In the genomic region with DNA sequence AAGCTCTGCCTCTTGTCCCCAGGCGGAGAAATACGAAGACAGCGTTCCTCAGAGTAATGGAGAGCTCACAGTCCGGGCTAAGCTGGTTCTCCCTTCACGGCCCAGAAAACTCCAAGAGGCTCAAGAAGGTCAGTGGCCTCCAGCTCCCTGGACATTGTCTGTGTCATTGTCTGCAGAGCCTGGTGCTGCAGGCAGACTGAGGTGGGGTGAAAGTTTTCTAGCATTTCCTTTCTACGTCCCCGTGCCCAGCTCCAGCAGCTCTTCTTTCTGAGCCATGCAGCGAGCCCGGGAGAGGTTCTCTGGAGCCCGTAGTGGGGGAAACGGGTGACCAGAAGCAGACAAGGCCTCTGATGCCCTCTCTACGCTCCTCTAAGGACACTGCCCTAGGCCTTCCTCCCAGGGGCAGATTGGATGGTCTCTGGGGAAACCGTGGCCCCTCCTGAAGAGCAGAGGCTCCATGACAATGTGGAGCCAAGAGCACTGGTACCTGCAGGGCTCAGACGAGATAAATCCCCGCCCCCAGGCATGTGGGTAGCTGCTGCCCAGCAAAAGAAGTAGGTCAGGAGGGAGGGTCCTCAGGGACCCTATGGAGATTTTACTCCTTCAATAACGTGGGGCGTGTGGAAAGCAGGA, we compare ENCODE assay signal across 22 cellular contexts. TPM values are rescaled to one million over a fixed set of nuclear protein-coding genes. Genes with fewer than 3 reads are reported as not detected.
A peak's percentile ranks its signal among the peaks of the same experiment; 100 is the strongest.
DNase-seq lines count a peak whose midpoint lies in the region; ATAC-seq and TF ChIP-seq lines count a peak whose summit lies in the region.
"Had no signal": no experiment of that assay in that cellular context is flagged by ENCODE, and none has a peak within 500 bp of the region (broad histone marks: within the 10 kb centered on the region; RNA-seq: fewer than 3 reads in every experiment).

No MANE protein-coding gene starts in this region.

- H3K27ac Mint-ChIP-seq in WTC11, result no peak overlapping the region
- H3K27ac Mint-ChIP-seq in naive B cell, result peak overlapping the region in 2 of 6 donors; percentile 50 to 66
- H3K27ac Mint-ChIP-seq: CD8-positive, alpha-beta T cell had no signal

- H3K27me3 Mint-ChIP-seq in WTC11 (ENCODE audit: low read depth), result no peaks in the 10 kb centered on the region
- H3K27me3 Mint-ChIP-seq in naive B cell, result no peaks in the 10 kb centered on the region
- H3K27me3 Mint-ChIP-seq: activated naive CD8-positive, alpha-beta T cell treated with anti-CD3 and anti-CD28 coated beads for 36 hours; brain; memory B cell; naive thymus-derived CD4-positive, alpha-beta T cell; T-cell had no signal

- peaks cover 17% of the 10 kb centered on the region for H3K4me1 ChIP-seq in left ventricle myocardium inferior
- H3K4me1 ChIP-seq: vagina had no signal

- H3K9me3 Mint-ChIP-seq in WTC11, result no peaks in the 10 kb centered on the region
- H3K9me3 Mint-ChIP-seq in naive B cell, result no peaks in the 10 kb centered on the region
- H3K9me3 Mint-ChIP-seq: activated naive CD8-positive, alpha-beta T cell treated with anti-CD3 and anti-CD28 coated beads for 36 hours; brain; CD8-positive, alpha-beta T cell; naive thymus-derived CD4-positive, alpha-beta T cell; T-cell had no signal

- H3K9me3 ChIP-seq in left ventricle myocardium inferior (replicated peaks), result no peaks in the 10 kb centered on the region
- H3K9me3 ChIP-seq: vagina had no signal

- H3K4me3 Mint-ChIP-seq in WTC11, result no peak overlapping the region
- H3K4me3 Mint-ChIP-seq in naive B cell, result no peak overlapping the region
- H3K4me3 Mint-ChIP-seq: activated naive CD8-positive, alpha-beta T cell treated with anti-CD3 and anti-CD28 coated beads for 36 hours; brain; CD8-positive, alpha-beta T cell; memory B cell; naive thymus-derived CD4-positive, alpha-beta T cell; T-cell had no signal

- H3K27me3 ChIP-seq in left ventricle myocardium inferior (ENCODE audit: low read depth), result no peaks in the 10 kb centered on the region
- H3K27me3 ChIP-seq: vagina had no signal

- peaks cover 39% of the 10 kb centered on the region for H3K4me1 Mint-ChIP-seq in WTC11
- H3K4me1 Mint-ChIP-seq in naive B cell, result peaks cover 6 to 15% (median 14%) of the 10 kb centered on the region in 3 donors
- H3K4me1 Mint-ChIP-seq: activated naive CD8-positive, alpha-beta T cell treated with anti-CD3 and anti-CD28 coated beads for 36 hours had no signal

- POLR2A ChIA-PET in WTC11 (lab: Charles Lee), result interaction anchor here (0.7 to 1.3 kb wide), 2 partner anchors 8 to 16 kb away, joined by 3 to 7 read pairs; no protein-coding TSS in a partner anchor

- intact Hi-C loops in cardiac septum (cut with DNase I), result no loop called here
- intact Hi-C loops in left ventricle myocardium inferior (cut with micrococcal nuclease), result no loop called here

- H3K36me3 Mint-ChIP-seq in WTC11 (peaks cover 12% of the 10 kb centered on the region), naive B cell (peaks cover 0 to 16% of the 10 kb centered on the region in 2 donors)

- H3K27ac ChIP-seq in left ventricle myocardium inferior (replicated peaks), result no peak overlapping the region
- H3K27ac ChIP-seq: skin epidermis, vagina had no signal

- CTCF ChIA-PET in WTC11 (lab: Charles Lee), result interaction anchor here (1.0 to 5.1 kb wide), 3 partner anchors 42 to 212 kb away, joined by 3 to 27 read pairs (median 4); no protein-coding TSS in a partner anchor

- ATAC-seq in WTC11, result peak; percentile 6
- ATAC-seq in naive B cell (ENCODE audit: low read depth in 2 of 2), result no peak
- ATAC-seq: CD8-positive, alpha-beta T cell; naive thymus-derived CD4-positive, alpha-beta T cell; T-cell had no signal

- peaks cover 22% of the 10 kb centered on the region for H3K36me3 ChIP-seq in left ventricle myocardium inferior

- DNase-seq in cardiac septum (ENCODE audit: low spot score) (peak; percentile 71), left ventricle myocardium inferior (no peak), WTC11 (ENCODE audit: low spot score) (no peak), naive B cell (peak; percentile 11), NAMALWA (ENCODE audit: low spot score) (no peak), NCI-H526 treated with DMSO at 0.1 percent for 48 hours (lab: John Stamatoyannopoulos, UW) (no peak), hippocampal formation (lab: John Stamatoyannopoulos, UW) (no peak)
- no peak for DNase-seq in stimulated activated CD4-positive, alpha-beta T cell treated with anti-CD3 and anti-CD28 coated beads, Interleukin-4, amount 100 ng/mL, for 4 hours
- DNase-seq: activated CD4-positive, alpha-beta T cell treated with anti-CD3 and anti-CD28 coated beads, Interleukin-2, amount 50 U/mL, for 1 hour; activated naive CD8-positive, alpha-beta T cell treated with anti-CD3 and anti-CD28 coated beads for 36 hours; CD8-positive, alpha-beta T cell; cortex of kidney; DMS79; KG1; naive thymus-derived CD4-positive, alpha-beta T cell; NCI-H187 treated with DMSO at 0.1 percent for 48 hours; stimulated activated CD4-positive, alpha-beta T cell treated with anti-CD3 and anti-CD28 coated beads, Interleukin-4, amount 100 ng/mL, for 1 hour; T-cell had no signal

- H3K4me3 ChIP-seq in left ventricle myocardium inferior, result no peak overlapping the region
- H3K4me3 ChIP-seq: skin epidermis, vagina had no signal

- TF ChIP-seq CTCF in left ventricle myocardium inferior (IDR thresholded peaks at IDR 0.05; ENCODE audit: borderline replicate concordance) (no peak), WTC11 (IDR thresholded peaks at IDR 0.05) (no peak)

TF ChIP-seq in WTC11, 78 proteins besides CTCF, POLR2A, EP300 and RAD21 (continues in another document):
- no peak for TF ChIP-seq ZNF138 (CRISPR knock-in tag; conservative IDR thresholded peaks at IDR 0.05)
- TF ChIP-seq ZNF423 (CRISPR knock-in tag; IDR thresholded peaks at IDR 0.05), result no peak
- TF ChIP-seq, protein P1, sequence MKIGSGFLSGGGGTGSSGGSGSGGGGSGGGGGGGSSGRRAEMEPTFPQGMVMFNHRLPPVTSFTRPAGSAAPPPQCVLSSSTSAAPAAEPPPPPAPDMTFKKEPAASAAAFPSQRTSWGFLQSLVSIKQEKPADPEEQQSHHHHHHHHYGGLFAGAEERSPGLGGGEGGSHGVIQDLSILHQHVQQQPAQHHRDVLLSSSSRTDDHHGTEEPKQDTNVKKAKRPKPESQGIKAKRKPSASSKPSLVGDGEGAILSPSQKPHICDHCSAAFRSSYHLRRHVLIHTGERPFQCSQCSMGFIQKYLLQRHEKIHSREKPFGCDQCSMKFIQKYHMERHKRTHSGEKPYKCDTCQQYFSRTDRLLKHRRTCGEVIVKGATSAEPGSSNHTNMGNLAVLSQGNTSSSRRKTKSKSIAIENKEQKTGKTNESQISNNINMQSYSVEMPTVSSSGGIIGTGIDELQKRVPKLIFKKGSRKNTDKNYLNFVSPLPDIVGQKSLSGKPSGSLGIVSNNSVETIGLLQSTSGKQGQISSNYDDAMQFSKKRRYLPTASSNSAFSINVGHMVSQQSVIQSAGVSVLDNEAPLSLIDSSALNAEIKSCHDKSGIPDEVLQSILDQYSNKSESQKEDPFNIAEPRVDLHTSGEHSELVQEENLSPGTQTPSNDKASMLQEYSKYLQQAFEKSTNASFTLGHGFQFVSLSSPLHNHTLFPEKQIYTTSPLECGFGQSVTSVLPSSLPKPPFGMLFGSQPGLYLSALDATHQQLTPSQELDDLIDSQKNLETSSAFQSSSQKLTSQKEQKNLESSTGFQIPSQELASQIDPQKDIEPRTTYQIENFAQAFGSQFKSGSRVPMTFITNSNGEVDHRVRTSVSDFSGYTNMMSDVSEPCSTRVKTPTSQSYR (CRISPR knock-in tag; IDR thresholded peaks at IDR 0.05), result no peak
- TF ChIP-seq SOX15 (CRISPR knock-in tag; IDR thresholded peaks at IDR 0.05), result no peak
- no peak for TF ChIP-seq MYBL2 (CRISPR knock-in tag; IDR thresholded peaks at IDR 0.05)
- TF ChIP-seq, protein P2, sequence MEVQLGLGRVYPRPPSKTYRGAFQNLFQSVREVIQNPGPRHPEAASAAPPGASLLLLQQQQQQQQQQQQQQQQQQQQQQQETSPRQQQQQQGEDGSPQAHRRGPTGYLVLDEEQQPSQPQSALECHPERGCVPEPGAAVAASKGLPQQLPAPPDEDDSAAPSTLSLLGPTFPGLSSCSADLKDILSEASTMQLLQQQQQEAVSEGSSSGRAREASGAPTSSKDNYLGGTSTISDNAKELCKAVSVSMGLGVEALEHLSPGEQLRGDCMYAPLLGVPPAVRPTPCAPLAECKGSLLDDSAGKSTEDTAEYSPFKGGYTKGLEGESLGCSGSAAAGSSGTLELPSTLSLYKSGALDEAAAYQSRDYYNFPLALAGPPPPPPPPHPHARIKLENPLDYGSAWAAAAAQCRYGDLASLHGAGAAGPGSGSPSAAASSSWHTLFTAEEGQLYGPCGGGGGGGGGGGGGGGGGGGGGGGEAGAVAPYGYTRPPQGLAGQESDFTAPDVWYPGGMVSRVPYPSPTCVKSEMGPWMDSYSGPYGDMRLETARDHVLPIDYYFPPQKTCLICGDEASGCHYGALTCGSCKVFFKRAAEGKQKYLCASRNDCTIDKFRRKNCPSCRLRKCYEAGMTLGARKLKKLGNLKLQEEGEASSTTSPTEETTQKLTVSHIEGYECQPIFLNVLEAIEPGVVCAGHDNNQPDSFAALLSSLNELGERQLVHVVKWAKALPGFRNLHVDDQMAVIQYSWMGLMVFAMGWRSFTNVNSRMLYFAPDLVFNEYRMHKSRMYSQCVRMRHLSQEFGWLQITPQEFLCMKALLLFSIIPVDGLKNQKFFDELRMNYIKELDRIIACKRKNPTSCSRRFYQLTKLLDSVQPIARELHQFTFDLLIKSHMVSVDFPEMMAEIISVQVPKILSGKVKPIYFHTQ (CRISPR knock-in tag; IDR thresholded peaks at IDR 0.05), result no peak
- no peak for TF ChIP-seq CBFB (CRISPR knock-in tag; IDR thresholded peaks at IDR 0.05; ENCODE audit: low read depth)
- no peak for TF ChIP-seq TEAD4 (CRISPR knock-in tag; IDR thresholded peaks at IDR 0.05)
- no peak for TF ChIP-seq GTF2I (CRISPR knock-in tag; conservative IDR thresholded peaks at IDR 0.05)
- TF ChIP-seq ZNF263 (CRISPR knock-in tag; IDR thresholded peaks at IDR 0.05; ENCODE audit: low read depth), result no peak
- no peak for TF ChIP-seq ESRRA (CRISPR knock-in tag; IDR thresholded peaks at IDR 0.05; ENCODE audit: borderline replicate concordance)

RNA-seq across cellular contexts. Expression of a gene that starts 58.4 kb away (rescaled TPM):
- 141 TPM for total RNA-seq in cardiac septum
- total RNA-seq in left ventricle myocardium inferior, result 242 TPM
- 194 to 215 TPM (median 199 TPM) in 3 replicates for total RNA-seq in WTC11 (2021)
- polyA plus RNA-seq in naive B cell (ENCODE audit: low read depth in 6 of 6), result 100 to 1,000 TPM; 463 to 555 (median 516) TPM

Comparison
In these comparisons a context has a peak if more than half of its experiments do, and no peak if none do; other contexts are left out.
1. DNase-seq: peak in cardiac septum (single experiment) and naive B cell (single experiment); none in left ventricle myocardium inferior (single experiment), WTC11 (single experiment), NAMALWA (single experiment), stimulated activated CD4-positive, alpha-beta T cell treated with anti-CD3 and anti-CD28 coated beads, Interleukin-4, amount 100 ng/mL, for 4 hours (0 of 2), NCI-H526 treated with DMSO at 0.1 percent for 48 hours (single experiment) and hippocampal formation (0 of 2).